18 cellular contexts compared by ENCODE assay signal in the genomic region with DNA sequence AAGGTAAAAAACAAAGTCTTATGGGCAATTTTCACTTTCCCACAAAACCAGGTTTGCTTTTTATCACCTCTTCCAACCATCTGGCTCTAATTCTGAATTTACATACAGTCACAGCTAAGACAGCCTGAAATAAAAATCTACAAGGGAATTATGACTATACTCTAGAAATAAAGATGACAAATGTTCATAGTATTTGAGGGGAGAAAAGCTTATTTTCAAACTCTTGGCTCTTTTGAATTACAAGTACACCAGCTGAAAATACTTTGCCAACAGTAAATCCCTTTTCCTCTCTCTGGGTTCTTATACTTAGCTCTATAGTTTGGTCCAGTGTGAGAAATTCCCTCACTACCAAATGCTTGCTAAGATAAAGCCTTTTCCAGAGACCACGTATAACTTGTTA.
"Had no signal": no experiment of that assay in that cellular context is flagged by ENCODE, and none has a peak within 500 bp of the region (broad histone marks: within the 10 kb centered on the region; RNA-seq: fewer than 3 reads in every experiment).

No MANE protein-coding gene starts in this region.

- DNase-seq: activated CD4-positive, alpha-beta T cell treated with anti-CD3 and anti-CD28 coated beads, Interleukin-2, amount 10 ng/mL, durations not matched to agents 7 days and 5 days; activated CD8-positive, alpha-beta T cell treated with anti-CD3 and anti-CD28 coated beads, Interleukin-2, amount 10 ng/mL, durations not matched to agents 7 days and 5 days; activated naive CD4-positive, alpha-beta T cell treated with anti-CD3 and anti-CD28 coated beads for 36 hours; activated T-cell treated with anti-CD3 and anti-CD28 coated beads, Interleukin-2, amount 50 U/mL, for 24 hours; anterior cingulate cortex; cortex of kidney; effector CD4-positive, alpha-beta T cell; left ventricle myocardium inferior; mucosa of descending colon; naive thymus-derived CD4-positive, alpha-beta T cell; pancreas; right lobe of liver; stimulated activated CD4-positive, alpha-beta T cell treated with anti-CD3 and anti-CD28 coated beads, Interleukin-4, amount 100 ng/mL, for 24 hours; stomach; T-cell; testis; upper lobe of left lung had no signal

- H3K27ac Mint-ChIP-seq: activated CD4-positive, alpha-beta T cell treated with anti-CD3 and anti-CD28 coated beads, Interleukin-2, amount 10 ng/mL, durations not matched to agents 7 days and 5 days; activated CD8-positive, alpha-beta T cell treated with anti-CD3 and anti-CD28 coated beads, Interleukin-2, amount 10 ng/mL, durations not matched to agents 7 days and 5 days; activated naive CD4-positive, alpha-beta T cell treated with anti-CD3 and anti-CD28 coated beads for 36 hours; activated T-cell treated with anti-CD3 and anti-CD28 coated beads, Interleukin-2, amount 50 U/mL, for 24 hours; naive thymus-derived CD4-positive, alpha-beta T cell; stimulated activated effector memory CD8-positive, alpha-beta T cell treated with anti-CD3 and anti-CD28 coated beads, Interleukin-12 subunit alpha, Interleukin-12 subunit beta, amount 100 ng/mL, for 72 hours; T-cell had no signal

- H3K4me1 Mint-ChIP-seq: activated CD4-positive, alpha-beta T cell treated with anti-CD3 and anti-CD28 coated beads, Interleukin-2, amount 10 ng/mL, durations not matched to agents 7 days and 5 days; naive thymus-derived CD4-positive, alpha-beta T cell; stimulated activated effector memory CD8-positive, alpha-beta T cell treated with anti-CD3 and anti-CD28 coated beads, Interleukin-12 subunit alpha, Interleukin-12 subunit beta, amount 100 ng/mL, for 72 hours; T-cell had no signal

- H3K9me3 Mint-ChIP-seq: activated CD4-positive, alpha-beta T cell treated with anti-CD3 and anti-CD28 coated beads, Interleukin-2, amount 10 ng/mL, durations not matched to agents 7 days and 5 days had no signal

- H3K36me3 Mint-ChIP-seq: naive thymus-derived CD4-positive, alpha-beta T cell; stimulated activated effector memory CD8-positive, alpha-beta T cell treated with anti-CD3 and anti-CD28 coated beads, Interleukin-12 subunit alpha, Interleukin-12 subunit beta, amount 100 ng/mL, for 72 hours; T-cell had no signal

- H3K4me3 Mint-ChIP-seq: activated CD4-positive, alpha-beta T cell treated with anti-CD3 and anti-CD28 coated beads, Interleukin-2, amount 10 ng/mL, durations not matched to agents 7 days and 5 days; activated CD8-positive, alpha-beta T cell treated with anti-CD3 and anti-CD28 coated beads, Interleukin-2, amount 10 ng/mL, durations not matched to agents 7 days and 5 days; activated naive CD4-positive, alpha-beta T cell treated with anti-CD3 and anti-CD28 coated beads for 36 hours; activated T-cell treated with anti-CD3 and anti-CD28 coated beads, Interleukin-2, amount 50 U/mL, for 24 hours; naive thymus-derived CD4-positive, alpha-beta T cell; stimulated activated effector memory CD8-positive, alpha-beta T cell treated with anti-CD3 and anti-CD28 coated beads, Interleukin-12 subunit alpha, Interleukin-12 subunit beta, amount 100 ng/mL, for 72 hours; T-cell had no signal

- H3K27me3 Mint-ChIP-seq: activated CD4-positive, alpha-beta T cell treated with anti-CD3 and anti-CD28 coated beads, Interleukin-2, amount 10 ng/mL, durations not matched to agents 7 days and 5 days; activated T-cell treated with anti-CD3 and anti-CD28 coated beads, Interleukin-2, amount 50 U/mL, for 24 hours; naive thymus-derived CD4-positive, alpha-beta T cell; T-cell had no signal

- ATAC-seq: activated CD8-positive, alpha-beta T cell treated with anti-CD3 and anti-CD28 coated beads, Interleukin-2, amount 10 ng/mL, durations not matched to agents 7 days and 5 days; mucosa of descending colon; naive thymus-derived CD4-positive, alpha-beta T cell; pancreas; right lobe of liver; stimulated activated effector memory CD8-positive, alpha-beta T cell treated with anti-CD3 and anti-CD28 coated beads, Interleukin-12 subunit alpha, Interleukin-12 subunit beta, amount 100 ng/mL, for 72 hours; T-cell had no signal
